1 cellular context compared by ENCODE assay signal in the genomic region with DNA sequence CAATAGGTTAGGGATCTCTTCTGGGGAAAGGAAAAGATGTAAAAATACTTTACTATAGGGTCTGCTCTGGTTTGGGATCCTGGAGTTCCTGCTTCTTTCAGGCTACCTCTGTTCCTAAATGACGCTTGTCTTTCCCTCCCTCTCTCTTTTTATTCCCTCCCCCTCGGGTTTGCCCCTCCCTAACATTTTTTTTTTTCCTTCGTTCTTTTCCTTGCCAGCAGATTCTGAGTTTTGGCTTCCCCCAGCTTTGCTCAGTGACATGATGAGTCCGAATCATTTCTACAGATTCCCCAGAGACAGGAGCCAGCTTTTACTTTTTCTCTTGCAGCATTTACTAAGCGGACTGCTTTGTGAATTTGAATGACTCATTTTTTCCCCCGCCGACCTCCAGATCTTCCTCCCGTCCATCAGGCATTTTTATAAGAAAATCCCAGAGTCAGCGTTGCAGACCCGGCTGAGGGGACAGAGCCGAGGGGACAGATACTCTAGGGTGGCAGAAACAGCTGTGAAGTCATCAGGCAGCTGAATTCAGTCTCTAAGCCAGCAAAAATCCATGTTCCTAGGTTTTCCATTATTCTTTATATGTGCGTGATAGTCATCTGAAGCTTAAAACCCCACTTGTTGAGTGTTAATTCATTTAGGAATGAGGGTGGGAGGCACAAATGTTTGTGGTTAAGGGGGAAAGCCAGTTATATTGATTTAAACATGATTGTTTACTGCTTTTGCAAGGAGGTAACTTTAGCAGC.
TF ChIP-seq lines count a peak whose summit lies in the region.

Gene TMEM100 (minus strand): TSS at position 123 of the 746 bp plus-strand sequence. CDS start 1,794 bp downstream, outside the sequence.

TF ChIP-seq in SK-N-SH, 30 proteins besides CTCF, POLR2A, EP300 and RAD21 (continued from another document):
- TF ChIP-seq, protein P1, sequence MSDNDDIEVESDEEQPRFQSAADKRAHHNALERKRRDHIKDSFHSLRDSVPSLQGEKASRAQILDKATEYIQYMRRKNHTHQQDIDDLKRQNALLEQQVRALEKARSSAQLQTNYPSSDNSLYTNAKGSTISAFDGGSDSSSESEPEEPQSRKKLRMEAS (IDR thresholded peaks at IDR 0.05; ENCODE audit: low read depth): no peak; the same call in 1 of the 2 replicates
- TF ChIP-seq MEF2A (IDR thresholded peaks at IDR 0.05; ENCODE audit: borderline replicate concordance, low read depth): no peak
- TF ChIP-seq RXRA (IDR thresholded peaks at IDR 0.05; ENCODE audit: borderline replicate concordance, low read depth): 0 out of 2 replicates have a peak, but pooled peaks have one; percentile 50
- no peak for TF ChIP-seq POLR2AphosphoS5 (IDR thresholded peaks at IDR 0.05; ENCODE audit: low read depth, low read length)
- no peak for TF ChIP-seq IRF3 (IDR thresholded peaks at IDR 0.05; ENCODE audit: low read depth, low read length)
- 0 out of 2 replicates have a peak, but pooled peaks have one; percentile 25 for TF ChIP-seq RFX5 (IDR thresholded peaks at IDR 0.05; ENCODE audit: low read length)
- peak; percentile 45; the same call in 1 of the 2 replicates for TF ChIP-seq YY1 (IDR thresholded peaks at IDR 0.05; ENCODE audit: low read depth)
- no peak for TF ChIP-seq EZH2phosphoT487 (IDR thresholded peaks at IDR 0.05; ENCODE audit: borderline replicate concordance, low read depth)
- no peak for TF ChIP-seq ELF1 (IDR thresholded peaks at IDR 0.05)
- peak; percentile 60 for TF ChIP-seq TCF12 (IDR thresholded peaks at IDR 0.05)
- peak; percentile 37; the same call in 1 of the 2 replicates for TF ChIP-seq TEAD4 (IDR thresholded peaks at IDR 0.05; ENCODE audit: borderline replicate concordance, insufficient read depth)
- peak; percentile 86 for TF ChIP-seq FOSL2 (IDR thresholded peaks at IDR 0.05; ENCODE audit: borderline replicate concordance, low read depth)
- no peak for TF ChIP-seq FOXJ3 (CRISPR knock-in tag; IDR thresholded peaks at IDR 0.05)
- no peak for TF ChIP-seq REST (IDR thresholded peaks at IDR 0.05; ENCODE audit: low read depth, low read length)
- TF ChIP-seq, protein P2, sequence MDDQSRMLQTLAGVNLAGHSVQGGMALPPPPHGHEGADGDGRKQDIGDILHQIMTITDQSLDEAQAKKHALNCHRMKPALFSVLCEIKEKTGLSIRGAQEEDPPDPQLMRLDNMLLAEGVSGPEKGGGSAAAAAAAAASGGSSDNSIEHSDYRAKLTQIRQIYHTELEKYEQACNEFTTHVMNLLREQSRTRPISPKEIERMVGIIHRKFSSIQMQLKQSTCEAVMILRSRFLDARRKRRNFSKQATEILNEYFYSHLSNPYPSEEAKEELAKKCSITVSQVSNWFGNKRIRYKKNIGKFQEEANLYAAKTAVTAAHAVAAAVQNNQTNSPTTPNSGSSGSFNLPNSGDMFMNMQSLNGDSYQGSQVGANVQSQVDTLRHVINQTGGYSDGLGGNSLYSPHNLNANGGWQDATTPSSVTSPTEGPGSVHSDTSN (IDR thresholded peaks at IDR 0.05): peak; percentile 68
- TF ChIP-seq GATA2 (CRISPR knock-in tag; IDR thresholded peaks at IDR 0.05): peak; percentile 49
- TF ChIP-seq CHD2 (IDR thresholded peaks at IDR 0.05; ENCODE audit: low read length, partially characterized antibody): no peak
- TF ChIP-seq USF2 (IDR thresholded peaks at IDR 0.05; ENCODE audit: borderline replicate concordance, low read depth, low read length): no peak
- TF ChIP-seq MXI1 (IDR thresholded peaks at IDR 0.05; ENCODE audit: low read depth, low read length): 0 out of 2 replicates have a peak, but pooled peaks have one; percentile 4
- TF ChIP-seq FOXM1 (IDR thresholded peaks at IDR 0.05; ENCODE audit: low read depth): no peak
- TF ChIP-seq NRF1 (IDR thresholded peaks at IDR 0.05; ENCODE audit: low read depth, low read length): no peak
- peak; percentile 69 for TF ChIP-seq NFIC (IDR thresholded peaks at IDR 0.05; ENCODE audit: borderline replicate concordance)
